6 cellular contexts compared by ENCODE assay signal in genomic region chr11:124831897-124832296, GRCh38.
"Had no signal": no experiment of that assay in that cellular context is flagged by ENCODE, and none has a peak within 500 bp of the region (broad histone marks: within the 10 kb centered on the region; RNA-seq: fewer than 3 reads in every experiment).

No MANE protein-coding gene starts in this region.

- H2AFZ ChIP-seq: GM23248 had no signal

- H3K36me3 ChIP-seq: HAP-1 had no signal

- H3K9me3 Mint-ChIP-seq: IgD-negative memory B cell had no signal

- H3K4me3 Mint-ChIP-seq: IgD-negative memory B cell had no signal

- H3K27ac Mint-ChIP-seq: IgD-negative memory B cell had no signal

- H3K27ac ChIP-seq: GM23248, HL-60 had no signal

- DNase-seq: GM23248, GOT3, H7 had no signal

- H3K4me3 ChIP-seq: GM23248, HAP-1 had no signal

- H3K9me3 ChIP-seq: HAP-1 had no signal

- H3K36me3 Mint-ChIP-seq: IgD-negative memory B cell had no signal
